ENCODE assay signal across 8 cellular contexts in the genomic region with DNA sequence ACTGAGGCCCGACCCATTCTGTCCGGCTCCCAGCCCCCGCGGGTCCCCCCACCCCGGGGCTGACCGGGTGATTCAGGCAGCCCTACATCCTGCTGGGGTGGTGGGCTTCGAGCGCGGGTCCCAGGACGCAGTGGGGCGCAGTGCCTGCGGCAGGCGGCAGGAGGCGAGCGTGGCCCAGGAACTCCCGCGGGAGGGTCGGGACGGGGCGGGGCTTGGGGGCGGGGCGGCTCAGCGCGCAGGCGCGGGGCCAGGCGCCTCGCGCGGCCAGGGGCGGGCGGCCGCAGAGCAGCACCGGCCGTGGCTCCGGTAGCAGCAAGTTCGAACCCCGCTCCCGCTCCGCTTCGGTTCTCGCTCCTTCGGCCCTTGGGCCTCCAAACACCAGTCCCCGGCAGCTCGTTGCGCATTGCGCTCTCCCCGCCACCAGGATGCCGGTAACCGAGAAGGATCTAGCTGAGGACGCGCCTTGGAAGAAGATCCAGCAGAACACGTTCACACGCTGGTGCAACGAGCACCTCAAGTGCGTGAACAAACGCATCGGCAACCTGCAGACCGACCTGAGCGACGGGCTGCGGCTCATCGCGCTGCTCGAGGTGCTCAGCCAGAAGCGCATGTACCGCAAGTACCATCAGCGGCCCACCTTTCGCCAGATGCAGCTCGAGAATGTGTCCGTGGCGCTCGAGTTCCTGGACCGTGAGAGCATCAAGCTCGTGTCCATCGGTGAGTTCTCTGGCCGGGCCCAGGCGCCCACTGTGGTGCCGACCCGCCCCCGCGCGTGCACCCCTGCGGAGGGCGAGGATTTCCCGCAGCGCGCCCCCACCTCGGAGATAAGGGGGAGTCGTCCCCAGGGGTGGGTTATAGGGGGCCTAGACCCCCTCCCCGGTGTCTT. TPM values are rescaled to one million over a fixed set of nuclear protein-coding genes. Genes with fewer than 3 reads are reported as not detected.
DNase-seq lines count a peak whose midpoint lies in the region; ATAC-seq and TF ChIP-seq lines count a peak whose summit lies in the region.

TSS of gene FLNB (plus strand) at position 283 of the 886 bp plus-strand sequence. CDS start at position 426, 143 bp downstream.

- DNase-seq in CMK (ENCODE audit: low read depth): peak; percentile 54
- DNase-seq in HuH-7 (ENCODE audit: low spot score): peak; percentile 64
- peak; percentile 46 to 85 (median 72) for DNase-seq in T-cell
- peak; percentile 92 for DNase-seq in adipocyte (ENCODE audit: low read depth)
- peak; percentile 67 to 89 (median 71) for DNase-seq in heart left ventricle
- DNase-seq in progenitor cell of endocrine pancreas (ENCODE audit: low spot score, unreplicated experiment): peak; percentile 77
- DNase-seq in upper lobe of right lung: peak; percentile 88

- H3K36me3 Mint-ChIP-seq in T-cell: no peaks in the 10 kb centered on the region
- no peaks in the 10 kb centered on the region for H3K36me3 Mint-ChIP-seq in progenitor cell of endocrine pancreas (ENCODE audit: insufficient read depth)

- peak within 1 kb of the TSS; percentile 99 for H3K4me3 ChIP-seq in adipocyte (ENCODE audit: low read length)
- H3K4me3 ChIP-seq in heart left ventricle: peak within 1 kb of the TSS; percentile 67 to 98 (median 93)
- peak within 1 kb of the TSS; percentile 66 for H3K4me3 ChIP-seq in upper lobe of right lung

- peak; percentile 69 for ATAC-seq in GM19463 (IDR thresholded peaks at IDR 0.05; ENCODE audit: unreplicated experiment)
- peak; percentile 81 to 89 (median 84) for ATAC-seq in T-cell (replicated peaks in 1 of 4)
- ATAC-seq in heart left ventricle: peak; percentile 75 to 92 (median 88)
- ATAC-seq in upper lobe of right lung: peak; percentile 93

- intact Hi-C loops in heart left ventricle (cut with DNase I) (loop anchor here (2.0 to 10.0 kb wide), 10 partner anchors 44 to 296 kb away; partner anchors contain the start of genes HTD2 (in 2 of the 10) and RPP14 (in 2 of the 10)), upper lobe of right lung (cut with DNase I) (no loop called here)

- no peaks in the 10 kb centered on the region for H3K27me3 Mint-ChIP-seq in T-cell
- H3K27me3 Mint-ChIP-seq in progenitor cell of endocrine pancreas: no peaks in the 10 kb centered on the region

- TF ChIP-seq CTCF in heart left ventricle (IDR thresholded peaks at IDR 0.05) (peak; percentile 54 to 94 (median 69)), progenitor cell of endocrine pancreas (IDR thresholded peaks at IDR 0.05; ENCODE audit: unreplicated experiment) (peak; percentile 70), upper lobe of right lung (IDR thresholded peaks at IDR 0.05) (peak; percentile 60)

- H3K27ac Mint-ChIP-seq in T-cell (peak within 1 kb of the TSS; percentile 59 to 86), progenitor cell of endocrine pancreas (peak within 1 kb of the TSS; percentile 89)

- H3K27me3 ChIP-seq in adipocyte (replicated peaks; ENCODE audit: control insufficient read depth, insufficient read depth, low read length): no peaks in the 10 kb centered on the region
- H3K27me3 ChIP-seq in heart left ventricle: no peaks in the 10 kb centered on the region
- no peaks in the 10 kb centered on the region for H3K27me3 ChIP-seq in upper lobe of right lung

- H3K9me3 Mint-ChIP-seq in T-cell (no peaks in the 10 kb centered on the region), progenitor cell of endocrine pancreas (ENCODE audit: low read depth) (no peaks in the 10 kb centered on the region)

- H3K9ac ChIP-seq in adipocyte (ENCODE audit: low read length): peak within 1 kb of the TSS; percentile 96

- CTCF ChIA-PET in T-cell (lab: Charles Lee): interaction anchor here (0.5 to 2.1 kb wide), 17 partner anchors 10 to 298 kb away, joined by 3 to 11 read pairs (median 4); partner anchors contain the start of genes HTD2 (in 1 of the 2) and RPP14 (in 1 of the 2)

- peak within 1 kb of the TSS; percentile 49 to 91 (median 82) for H3K27ac ChIP-seq in heart left ventricle
- peak within 1 kb of the TSS; percentile 56 for H3K27ac ChIP-seq in upper lobe of right lung

- H3K36me3 ChIP-seq in adipocyte (ENCODE audit: control insufficient read depth, insufficient read depth, low read length, severe bottlenecking): no peaks in the 10 kb centered on the region
- no peaks in the 10 kb centered on the region for H3K36me3 ChIP-seq in heart left ventricle
- H3K36me3 ChIP-seq in upper lobe of right lung: no peaks in the 10 kb centered on the region

- 0 to 1% (median 0%) methylated on average over 5 to 91 of the region's 91 CpGs for WGBS in heart left ventricle, 4 donors

- peak within 1 kb of the TSS; percentile 86 to 91 (median 90) for H3K4me3 Mint-ChIP-seq in T-cell
- peak within 1 kb of the TSS; percentile 92 for H3K4me3 Mint-ChIP-seq in progenitor cell of endocrine pancreas (ENCODE audit: low read depth)

- peaks cover 36 to 43% (median 40%) of the 10 kb centered on the region in 3 donors for H3K4me1 Mint-ChIP-seq in T-cell
- peaks cover 23% of the 10 kb centered on the region for H3K4me1 Mint-ChIP-seq in progenitor cell of endocrine pancreas (ENCODE audit: low read depth)

- peak in 1 of 2 donors; percentile 76 for TF ChIP-seq POLR2A in heart left ventricle (IDR thresholded peaks at IDR 0.05)

- H3K9me3 ChIP-seq in adipocyte (ENCODE audit: control insufficient read depth, low read length) (no peaks in the 10 kb centered on the region), heart left ventricle (no peaks in the 10 kb centered on the region), upper lobe of right lung (no peaks in the 10 kb centered on the region)

- POLR2A ChIA-PET in T-cell (lab: Charles Lee): no interaction called here

- peaks cover 46% of the 10 kb centered on the region for H3K4me1 ChIP-seq in adipocyte (ENCODE audit: control insufficient read depth, insufficient read depth, low read length)
- H3K4me1 ChIP-seq in heart left ventricle: peaks cover 0 to 54% (median 28%) of the 10 kb centered on the region in 12 donors
- peaks cover 18% of the 10 kb centered on the region for H3K4me1 ChIP-seq in upper lobe of right lung

RNA-seq across cellular contexts. Expression of gene FLNB, which starts in this region (rescaled TPM):
- 10 to 100 TPM; 37.0 to 79.7 (median 39.4) TPM for total RNA-seq in T-cell
- 10 to 100 TPM; 30.5 to 75.6 (median 40.6) TPM for total RNA-seq in heart left ventricle
- polyA plus RNA-seq in heart left ventricle: 10 to 100 TPM; 31.9 to 38.7 TPM
- total RNA-seq in progenitor cell of endocrine pancreas: 103 and 112 TPM in 2 replicates
- 115 TPM for total RNA-seq in upper lobe of right lung

Comparison
In these comparisons a context has a peak if more than half of its experiments do, and no peak if none do; other contexts are left out.
1. Peak in every context shown above with its lines: DNase-seq, ATAC-seq, H3K4me3 ChIP-seq and H3K27ac ChIP-seq.